Comparison of ENCODE assay signal across 33 cellular contexts in genomic region chrX:153433161-153433680, GRCh38. TPM values are rescaled to one million over a fixed set of nuclear protein-coding genes. Genes with fewer than 3 reads are reported as not detected.
"Had no signal": no experiment of that assay in that cellular context is flagged by ENCODE, and none has a peak within 500 bp of the region (broad histone marks: within the 10 kb centered on the region; RNA-seq: fewer than 3 reads in every experiment).

No MANE protein-coding gene starts in this region.

- H3K4me1 Mint-ChIP-seq: stimulated activated effector memory CD8-positive, alpha-beta T cell treated with anti-CD3 and anti-CD28 coated beads, Interleukin-12 subunit alpha, Interleukin-12 subunit beta, amount 100 ng/mL, for 72 hours; stimulated activated memory B cell treated with anti-CD40 and anti-IgM and Interleukin-4, amounts not matched to agents 10 μg/mL and 1 μg/mL and 100 μg/mL, for 72 hours; stimulated activated naive B cell treated with anti-CD40 and anti-IgM and Interleukin-4, amounts not matched to agents 10 μg/mL and 1 μg/mL and 100 μg/mL, for 72 hours; stimulated activated naive CD8-positive, alpha-beta T cell treated with anti-CD3 and anti-CD28 coated beads, Interleukin-15, amount 100 ng/mL, for 72 hours had no signal

- H3K27me3 Mint-ChIP-seq: stimulated activated naive CD8-positive, alpha-beta T cell treated with anti-CD3 and anti-CD28 coated beads, Interleukin-15, amount 100 ng/mL, for 72 hours; stimulated activated naive CD8-positive, alpha-beta T cell treated with anti-CD3 and anti-CD28 coated beads, Interleukin-15, Interleukin-2, amounts not matched to agents 100 ng/mL and 50 ng/mL, for 24 hours had no signal

- H3K27ac Mint-ChIP-seq: stimulated activated effector memory CD8-positive, alpha-beta T cell treated with anti-CD3 and anti-CD28 coated beads, Interleukin-12 subunit alpha, Interleukin-12 subunit beta, amount 100 ng/mL, for 72 hours; stimulated activated memory B cell treated with anti-CD40 and anti-IgM and Interleukin-4, amounts not matched to agents 10 μg/mL and 1 μg/mL and 100 μg/mL, for 72 hours; stimulated activated naive B cell treated with anti-CD40 and anti-IgM and Interleukin-4, amounts not matched to agents 10 μg/mL and 1 μg/mL and 100 μg/mL, for 72 hours; stimulated activated naive CD8-positive, alpha-beta T cell treated with anti-CD3 and anti-CD28 coated beads, Interleukin-15, amount 100 ng/mL, for 72 hours; stimulated activated naive CD8-positive, alpha-beta T cell treated with anti-CD3 and anti-CD28 coated beads, Interleukin-15, Interleukin-2, amounts not matched to agents 100 ng/mL and 50 ng/mL, for 24 hours; type B pancreatic cell had no signal

- H3K4me1 ChIP-seq: stomach, suprapubic skin, testis, tibial artery, tibial nerve, transverse colon, upper lobe of left lung, upper lobe of right lung, uterus, vagina had no signal

- FAIRE-seq: urothelium cell line had no signal

- ATAC-seq: stimulated activated effector memory CD8-positive, alpha-beta T cell treated with anti-CD3 and anti-CD28 coated beads, Interleukin-12 subunit alpha, Interleukin-12 subunit beta, amount 100 ng/mL, for 72 hours; stimulated activated memory B cell treated with anti-CD40 and anti-IgM and Interleukin-4, amounts not matched to agents 10 μg/mL and 1 μg/mL and 100 μg/mL, for 72 hours; stimulated activated naive B cell treated with anti-CD40 and anti-IgM and Interleukin-4, amounts not matched to agents 10 μg/mL and 1 μg/mL and 100 μg/mL, for 72 hours; stimulated activated naive CD8-positive, alpha-beta T cell treated with anti-CD3 and anti-CD28 coated beads, Interleukin-15, amount 100 ng/mL, for 72 hours; stimulated activated naive CD8-positive, alpha-beta T cell treated with anti-CD3 and anti-CD28 coated beads, Interleukin-15, Interleukin-2, amounts not matched to agents 100 U/mL and 50 U/mL, for 24 hours; upper lobe of right lung had no signal

- DNase-seq: stimulated activated CD4-positive, alpha-beta T cell treated with anti-CD3 and anti-CD28 coated beads, Interleukin-2, amount 100 ng/mL, for 48 hours; stimulated activated CD4-positive, alpha-beta T cell treated with anti-CD3 and anti-CD28 coated beads, Interleukin-4, amount 100 ng/mL, for 1 hour; stimulated activated CD4-positive, alpha-beta T cell treated with anti-CD3 and anti-CD28 coated beads, Interleukin-4, amount 100 ng/mL, for 24 hours; stimulated activated CD4-positive, alpha-beta T cell treated with anti-CD3 and anti-CD28 coated beads, Interleukin-4, amount 100 ng/mL, for 4 hours; stimulated activated CD8-positive, alpha-beta memory T cell treated with anti-CD3 and anti-CD28 coated beads, Interleukin-4, amount 100 ng/mL, for 48 hours; stimulated activated naive B cell treated with anti-CD40 and anti-IgM and Interleukin-4, amounts not matched to agents 10 μg/mL and 1 μg/mL and 100 μg/mL, for 72 hours; stimulated activated naive CD4-positive, alpha-beta T cell; stimulated activated naive CD4-positive, alpha-beta T cell treated with Interleukin-2 at 50 U/mL for 16 hours; stimulated activated naive CD8-positive, alpha-beta T cell treated with anti-CD3 and anti-CD28 coated beads, Interleukin-15, amount 100 ng/mL, for 72 hours; stimulated activated naive CD8-positive, alpha-beta T cell treated with anti-CD3 and anti-CD28 coated beads, Interleukin-15, Interleukin-2, amounts not matched to agents 100 U/mL and 50 U/mL, for 24 hours; stomach; substantia nigra; testis; tibial artery; transverse colon; trophoblast cell; upper lobe of left lung; upper lobe of right lung; uterus had no signal

- H3K9me3 ChIP-seq: suprapubic skin, testis, thoracic aorta, thyroid gland, tibial nerve, transverse colon, upper lobe of right lung, uterus had no signal

- H3K9me3 Mint-ChIP-seq: stimulated activated naive B cell treated with anti-CD40 and anti-IgM and Interleukin-4, amounts not matched to agents 10 μg/mL and 1 μg/mL and 100 μg/mL, for 72 hours; stimulated activated naive CD8-positive, alpha-beta T cell treated with anti-CD3 and anti-CD28 coated beads, Interleukin-15, amount 100 ng/mL, for 72 hours; stimulated activated naive CD8-positive, alpha-beta T cell treated with anti-CD3 and anti-CD28 coated beads, Interleukin-15, Interleukin-2, amounts not matched to agents 100 ng/mL and 50 ng/mL, for 24 hours; type B pancreatic cell had no signal

- H3K4me3 ChIP-seq: stomach, suprapubic skin, testis, thoracic aorta, thyroid gland, tibial artery, tibial nerve, transverse colon, upper lobe of left lung, upper lobe of right lung, uterus, vagina had no signal

- H3K36me3 ChIP-seq: stomach, suprapubic skin, thoracic aorta, thyroid gland, tibial artery, tibial nerve, transverse colon, upper lobe of left lung, upper lobe of right lung, uterus, vagina had no signal

- H3K36me3 Mint-ChIP-seq: stimulated activated effector memory CD8-positive, alpha-beta T cell treated with anti-CD3 and anti-CD28 coated beads, Interleukin-12 subunit alpha, Interleukin-12 subunit beta, amount 100 ng/mL, for 72 hours; stimulated activated memory B cell treated with anti-CD40 and anti-IgM and Interleukin-4, amounts not matched to agents 10 μg/mL and 1 μg/mL and 100 μg/mL, for 72 hours; type B pancreatic cell had no signal

- H3K4me3 Mint-ChIP-seq: stimulated activated effector memory CD8-positive, alpha-beta T cell treated with anti-CD3 and anti-CD28 coated beads, Interleukin-12 subunit alpha, Interleukin-12 subunit beta, amount 100 ng/mL, for 72 hours; stimulated activated memory B cell treated with anti-CD40 and anti-IgM and Interleukin-4, amounts not matched to agents 10 μg/mL and 1 μg/mL and 100 μg/mL, for 72 hours; stimulated activated naive B cell treated with anti-CD40 and anti-IgM and Interleukin-4, amounts not matched to agents 10 μg/mL and 1 μg/mL and 100 μg/mL, for 72 hours; stimulated activated naive CD8-positive, alpha-beta T cell treated with anti-CD3 and anti-CD28 coated beads, Interleukin-15, amount 100 ng/mL, for 72 hours; stimulated activated naive CD8-positive, alpha-beta T cell treated with anti-CD3 and anti-CD28 coated beads, Interleukin-15, Interleukin-2, amounts not matched to agents 100 ng/mL and 50 ng/mL, for 24 hours; type B pancreatic cell had no signal

- H3K27me3 ChIP-seq: suprapubic skin, testis, thyroid gland, tibial artery, transverse colon, upper lobe of left lung, upper lobe of right lung, uterus, vagina had no signal

- H3K27ac ChIP-seq: stomach, suprapubic skin, testis, thoracic aorta, tibial artery, tibial nerve, transverse colon, upper lobe of left lung, upper lobe of right lung, uterus, vagina had no signal

RNA-seq across cellular contexts. Expression of gene PNMA6E, which starts 32.1 kb away (rescaled TPM):
- total RNA-seq: stomach, subcutaneous adipose tissue, temporal lobe, thoracic aorta, thyroid gland, tibial nerve, transverse colon, ureter, urinary bladder, uterus, vagina had no signal
- polyA plus RNA-seq: stomach, urinary bladder had no signal
